8 cellular contexts compared by ENCODE assay signal in genomic region chrX:2690856-2691542, GRCh38. TPM values are rescaled to one million over a fixed set of nuclear protein-coding genes. Genes with fewer than 3 reads are reported as not detected.
A peak's percentile ranks its signal among the peaks of the same experiment; 100 is the strongest.
DNase-seq lines count a peak whose midpoint lies in the region; ATAC-seq and TF ChIP-seq lines count a peak whose summit lies in the region.

Gene CD99 (plus strand): TSS chrX:2691295. CDS start chrX:2691361, 66 bp downstream.

- TF ChIP-seq POLR2A in esophagus squamous epithelium (IDR thresholded peaks at IDR 0.05) = peak in 2 of 4 donors; percentile 89

- peak; percentile 91 for DNase-seq in CD14-positive monocyte (ENCODE audit: low spot score)
- peak; percentile 48 for DNase-seq in HuH-7 (ENCODE audit: low spot score)
- peak; percentile 94 for DNase-seq in activated CD8-positive, alpha-beta memory T cell treated with anti-CD3 and anti-CD28 coated beads, Interleukin-2, amount 50 U/mL, for 4 hours
- DNase-seq in esophagus squamous epithelium (lab: John Stamatoyannopoulos, UW) = no peak
- peak; percentile 94 for DNase-seq in nephron progenitor cell
- peak; percentile 75 for DNase-seq in stromal cell of bone marrow (ENCODE audit: low read depth)
- DNase-seq in NCI-H2081 (lab: John Stamatoyannopoulos, UW) = no peak

- H3K4me1 ChIP-seq in esophagus squamous epithelium = peaks cover 34 to 51% (median 40%) of the 10 kb centered on the region in 3 donors

- peak within 1 kb of the TSS; percentile 88 to 97 (median 92) for H3K27ac ChIP-seq in esophagus squamous epithelium

- no peak for TF ChIP-seq CTCF in CD14-positive monocyte (IDR thresholded peaks at IDR 0.05)
- TF ChIP-seq CTCF in esophagus squamous epithelium (IDR thresholded peaks at IDR 0.05) = no peak
- no peak for TF ChIP-seq CTCF in nephron progenitor cell (IDR thresholded peaks at IDR 0.05)

- H3K27ac Mint-ChIP-seq in CD14-positive monocyte = peak within 1 kb of the TSS; percentile 78 to 97 (median 91)
- H3K27ac Mint-ChIP-seq in nephron progenitor cell = peak within 1 kb of the TSS; percentile 75

- no peaks in the 10 kb centered on the region for H3K27me3 ChIP-seq in esophagus squamous epithelium

- peak within 1 kb of the TSS; percentile 98 for H3K4me3 Mint-ChIP-seq in CD14-positive monocyte
- H3K4me3 Mint-ChIP-seq in nephron progenitor cell = peak within 1 kb of the TSS; percentile 94

- H3K4me1 Mint-ChIP-seq in CD14-positive monocyte (peaks cover 39% of the 10 kb centered on the region), nephron progenitor cell (peaks cover 63% of the 10 kb centered on the region)

- peaks cover 0 to 10% (median 0%) of the 10 kb centered on the region in 3 donors for H3K36me3 ChIP-seq in esophagus squamous epithelium

- H3K9me3 Mint-ChIP-seq in CD14-positive monocyte (no peaks in the 10 kb centered on the region), nephron progenitor cell (no peaks in the 10 kb centered on the region)

- peak within 1 kb of the TSS; percentile 83 to 98 (median 92) for H3K4me3 ChIP-seq in esophagus squamous epithelium

- H3K27me3 Mint-ChIP-seq in CD14-positive monocyte (ENCODE audit: low read depth in 3 of 3) (peaks cover 8 to 22% (median 9%) of the 10 kb centered on the region in 3 donors), nephron progenitor cell (ENCODE audit: low read depth, poor library complexity) (peaks cover 27% of the 10 kb centered on the region)

- 0% methylated on average over 9 of the region's 73 CpGs; no CpG with 5 or more reads in 1 of the 2 donors for WGBS in esophagus squamous epithelium, 2 donors

- H3K9me3 ChIP-seq in esophagus squamous epithelium = no peaks in the 10 kb centered on the region

- intact Hi-C loops in CD14-positive monocyte (cut with micrococcal nuclease) (no loop called here), esophagus squamous epithelium (cut with DNase I) (no loop called here)

- H3K36me3 Mint-ChIP-seq in CD14-positive monocyte = peaks cover 15 to 28% of the 10 kb centered on the region in 2 donors
- H3K36me3 Mint-ChIP-seq in nephron progenitor cell (ENCODE audit: low read depth) = no peaks in the 10 kb centered on the region

- peak; percentile 91 for ATAC-seq in GM21381 (IDR thresholded peaks at IDR 0.05; ENCODE audit: unreplicated experiment)

RNA-seq across cellular contexts. Expression of gene CD99, which starts in this region (rescaled TPM):
- 100 to 1,000 TPM; 184 to 217 TPM for polyA plus RNA-seq in CD14-positive monocyte
- 100 to 1,000 TPM in 3 of 4 donors, 10 to 100 TPM in 1; 79.9 to 251 (median 162) TPM for total RNA-seq in esophagus squamous epithelium

Comparison
In these comparisons a context has a peak if more than half of its experiments do, and no peak if none do; other contexts are left out.
1. DNase-seq: peak in CD14-positive monocyte (single experiment), HuH-7 (single experiment), activated CD8-positive, alpha-beta memory T cell treated with anti-CD3 and anti-CD28 coated beads, Interleukin-2, amount 50 U/mL, for 4 hours (single experiment), nephron progenitor cell (single experiment) and stromal cell of bone marrow (single experiment); none in esophagus squamous epithelium (single experiment) and NCI-H2081 (0 of 2).